17 cellular contexts compared by ENCODE assay signal in the genomic region with DNA sequence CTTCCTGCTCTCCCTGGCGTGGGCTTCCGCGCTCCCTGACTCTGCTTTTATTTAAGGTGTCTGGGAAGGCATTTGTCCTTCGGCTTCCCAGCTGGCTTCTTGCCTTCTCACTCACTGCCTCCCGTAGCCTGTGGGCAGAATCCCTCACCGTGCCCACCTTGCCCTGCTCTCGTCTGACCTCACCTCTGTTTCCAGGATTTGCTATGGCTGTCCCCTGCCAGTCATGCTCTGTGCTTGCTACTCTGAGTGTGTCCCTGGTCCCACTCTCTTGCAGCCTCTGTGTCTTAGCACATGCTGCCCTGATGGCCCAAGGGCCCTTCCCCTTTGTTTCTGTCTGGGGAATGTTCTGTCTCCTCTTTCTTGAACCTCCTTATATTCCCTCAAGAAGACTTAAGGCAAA. TPM values are rescaled to one million over a fixed set of nuclear protein-coding genes. Genes with fewer than 3 reads are reported as not detected.
DNase-seq lines count a peak whose midpoint lies in the region; ATAC-seq and TF ChIP-seq lines count a peak whose summit lies in the region.
"Had no signal": no experiment of that assay in that cellular context is flagged by ENCODE, and none has a peak within 500 bp of the region (broad histone marks: within the 10 kb centered on the region; RNA-seq: fewer than 3 reads in every experiment).

No MANE protein-coding gene starts in this region.

- ATAC-seq in GM19324 (IDR thresholded peaks at IDR 0.05; ENCODE audit: low FRiP score, unreplicated experiment), result no peak
- ATAC-seq in GM21528 (IDR thresholded peaks at IDR 0.05; ENCODE audit: low FRiP score, unreplicated experiment), result no peak
- ATAC-seq: activated T-cell treated with anti-CD3 and anti-CD28 coated beads, Interleukin-2, amount 50 U/mL, for 4 hours; HepG2 had no signal

- no peaks in the 10 kb centered on the region for H3K27me3 Mint-ChIP-seq in dendritic cell treated with granulocyte-macrophage colony-stimulating factor and Interleukin-4, amounts not matched to agents 40 ng/mL and 50 ng/mL, for 4 days
- no peaks in the 10 kb centered on the region for H3K27me3 Mint-ChIP-seq in mesothelial cell of epicardium (ENCODE audit: low read depth)
- H3K27me3 Mint-ChIP-seq: CD8-positive, alpha-beta memory T cell had no signal

- peak overlapping the region; percentile 4 for H3K27ac Mint-ChIP-seq in dendritic cell treated with granulocyte-macrophage colony-stimulating factor and Interleukin-4, amounts not matched to agents 40 ng/mL and 50 ng/mL, for 4 days
- peak overlapping the region; percentile 3 for H3K27ac Mint-ChIP-seq in mesothelial cell of epicardium

- H3K4me3 ChIP-seq in GM23248, result no peak overlapping the region
- H3K4me3 ChIP-seq in suprapubic skin, result no peak overlapping the region

- in situ Hi-C loops in GM23248 (cut with MboI), result no loop called here

- no peak overlapping the region for H2AFZ ChIP-seq in GM23248

- H3K27ac ChIP-seq in GM23248 (peak overlapping the region; percentile 59), suprapubic skin (peak overlapping the region; percentile 22)

- no peak overlapping the region for H3K4me2 ChIP-seq in GM23248 (ENCODE audit: unreplicated experiment)

- no peaks in the 10 kb centered on the region for H4K20me1 ChIP-seq in GM23248 (ENCODE audit: insufficient read depth)

- H3K9me3 ChIP-seq in GM23248 (ENCODE audit: low read depth) (no peaks in the 10 kb centered on the region), suprapubic skin (no peaks in the 10 kb centered on the region)

- H3K4me1 ChIP-seq in GM23248 (ENCODE audit: insufficient read depth) (peaks cover 21% of the 10 kb centered on the region), suprapubic skin (peaks cover 12% of the 10 kb centered on the region)

- H3K4me3 Mint-ChIP-seq in dendritic cell treated with granulocyte-macrophage colony-stimulating factor and Interleukin-4, amounts not matched to agents 40 ng/mL and 50 ng/mL, for 4 days, result no peak overlapping the region
- H3K4me3 Mint-ChIP-seq in mesothelial cell of epicardium, result no peak overlapping the region
- H3K4me3 Mint-ChIP-seq: activated T-cell treated with anti-CD3 and anti-CD28 coated beads, Interleukin-2, amount 50 U/mL, for 4 hours; CD8-positive, alpha-beta memory T cell had no signal

- peak overlapping the region; percentile 35; the same call in 1 of the 2 replicates for H3K9ac ChIP-seq in GM23248
- H3K9ac ChIP-seq: parathyroid adenoma had no signal

- H3K27me3 ChIP-seq in GM23248 (replicated peaks; ENCODE audit: insufficient read depth), result no peaks in the 10 kb centered on the region
- no peaks in the 10 kb centered on the region for H3K27me3 ChIP-seq in suprapubic skin

- WGBS in GM23248 (ENCODE audit: low coverage in 1 of 2, low lambda C conversion rate in 2 of 2, missing lambda C conversion rate in 2 of 2), 2 experiments, result 95 to 96% methylated on average over 6 to 7 of the region's 7 CpGs
- 92% methylated on average over 7 of the region's 7 CpGs for WGBS in suprapubic skin

- no peaks in the 10 kb centered on the region for H3K9me3 Mint-ChIP-seq in dendritic cell treated with granulocyte-macrophage colony-stimulating factor and Interleukin-4, amounts not matched to agents 40 ng/mL and 50 ng/mL, for 4 days
- peaks cover 3% of the 10 kb centered on the region for H3K9me3 Mint-ChIP-seq in mesothelial cell of epicardium
- H3K9me3 Mint-ChIP-seq: activated T-cell treated with anti-CD3 and anti-CD28 coated beads, Interleukin-2, amount 50 U/mL, for 4 hours; CD8-positive, alpha-beta memory T cell had no signal

- H3K9me2 ChIP-seq in GM23248 (ENCODE audit: insufficient read depth), result no peaks in the 10 kb centered on the region

- TF ChIP-seq EP300 in suprapubic skin (IDR thresholded peaks at IDR 0.05), result no peak

- H3K36me3 Mint-ChIP-seq in dendritic cell treated with granulocyte-macrophage colony-stimulating factor and Interleukin-4, amounts not matched to agents 40 ng/mL and 50 ng/mL, for 4 days (ENCODE audit: low read depth), result peaks cover 77% of the 10 kb centered on the region
- H3K36me3 Mint-ChIP-seq in mesothelial cell of epicardium, result peaks cover 13% of the 10 kb centered on the region

- H3F3A ChIP-seq in GM23248 (ENCODE audit: insufficient read depth), result peaks cover 29% of the 10 kb centered on the region

- intact Hi-C loops in dendritic cell treated with granulocyte-macrophage colony-stimulating factor and Interleukin-4, amounts not matched to agents 40 ng/mL and 50 ng/mL, for 4 days (cut with micrococcal nuclease), result no loop called here

- H3K79me2 ChIP-seq in GM23248 (ENCODE audit: insufficient read depth), result peaks cover 97% of the 10 kb centered on the region

- no peak for TF ChIP-seq CTCF in mesothelial cell of epicardium (IDR thresholded peaks at IDR 0.05; ENCODE audit: unreplicated experiment)
- no peak for TF ChIP-seq CTCF in suprapubic skin (IDR thresholded peaks at IDR 0.05)

- no peak for DNase-seq in GM23248
- DNase-seq in mesothelial cell of epicardium (ENCODE audit: low spot score in 2 of 2, unreplicated experiment in 2 of 2), result no peak
- no peak for DNase-seq in suprapubic skin (ENCODE audit: low spot score in 2 of 2)
- DNase-seq in AG20443 (ENCODE audit: low spot score), result no peak
- no peak for DNase-seq in central memory CD4-positive, alpha-beta T cell
- DNase-seq: activated CD4-positive, CD25-positive, alpha-beta regulatory T cell treated with anti-CD3 and anti-CD28 coated beads, Interleukin-2, amount 50 U/mL, for 72 hours; activated T-cell treated with anti-CD3 and anti-CD28 coated beads, Interleukin-2, amount 50 U/mL, for 4 hours; CD8-positive, alpha-beta memory T cell; NCI-H1048; NCI-H2227 treated with DMSO at 0.1 percent for 48 hours; OCI-M1; stimulated activated CD4-positive, alpha-beta T cell treated with anti-CD3 and anti-CD28 coated beads, Interleukin-1b, Interleukin-23, amount 100 ng/mL, for 48 hours had no signal

- H3K4me1 Mint-ChIP-seq in dendritic cell treated with granulocyte-macrophage colony-stimulating factor and Interleukin-4, amounts not matched to agents 40 ng/mL and 50 ng/mL, for 4 days (ENCODE audit: low read depth), result peaks cover 52% of the 10 kb centered on the region
- H3K4me1 Mint-ChIP-seq in mesothelial cell of epicardium, result peaks cover 42% of the 10 kb centered on the region

- TF ChIP-seq POLR2A in suprapubic skin (IDR thresholded peaks at IDR 0.05), result no peak

- no peaks in the 10 kb centered on the region for H3K36me3 ChIP-seq in GM23248 (ENCODE audit: low read depth)
- H3K36me3 ChIP-seq in suprapubic skin, result no peaks in the 10 kb centered on the region

RNA-seq across cellular contexts. Expression of a gene that starts 26.2 kb away (rescaled TPM):
- total RNA-seq in GM23248 (2014; rRNA removed; shearing (Covaris generic)), result 42.8 and 47.8 TPM in 2 replicates
- polyA plus RNA-seq in GM23248 (2016; fragmentation: Nextera tagmentation; extraction: Ambion mirVana), result 53.0 and 61.7 TPM in 2 replicates
- total RNA-seq in mesothelial cell of epicardium, result 124 to 132 TPM (median 131 TPM) in 3 replicates
- total RNA-seq in suprapubic skin, result 100 to 1,000 TPM in 1 of 4 donors, 10 to 100 TPM in 3; 56.8 to 127 (median 84.2) TPM
